ENCODE assay signal across 8 cellular contexts in the genomic region with DNA sequence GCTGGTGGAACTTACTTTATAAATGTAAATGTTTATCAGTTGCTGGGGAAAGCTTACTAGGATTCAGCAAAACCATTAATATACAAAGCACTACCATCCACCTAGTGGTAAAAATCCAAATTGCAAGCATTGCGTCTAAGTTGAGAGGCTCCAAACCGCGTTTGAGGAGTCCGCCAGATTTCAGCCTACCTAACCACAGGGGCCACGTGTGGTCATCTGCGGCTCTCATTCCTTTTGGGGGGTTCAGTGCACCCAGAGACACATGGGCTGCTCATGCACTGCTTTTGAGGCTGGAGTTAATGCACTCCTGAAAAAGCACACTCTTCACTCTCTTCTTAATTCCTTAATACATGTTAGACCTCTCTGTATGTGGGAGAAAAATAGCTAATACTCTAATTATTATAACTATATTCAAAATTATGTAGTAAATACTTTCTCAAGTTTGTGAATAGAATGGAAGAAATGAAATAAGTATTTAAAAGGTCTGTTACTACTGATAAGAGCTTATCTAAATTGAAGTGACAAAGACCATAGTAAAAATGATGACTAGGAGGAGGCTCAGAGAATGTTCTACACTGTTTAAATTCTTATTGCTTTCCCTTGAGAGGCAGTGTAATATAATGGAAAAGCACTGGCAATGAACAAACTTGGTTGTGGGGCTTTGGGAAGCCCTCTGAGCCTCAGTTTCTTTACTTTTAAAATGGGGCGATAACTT. TPM values are rescaled to one million over a fixed set of nuclear protein-coding genes. Genes with fewer than 3 reads are reported as not detected.
DNase-seq lines count a peak whose midpoint lies in the region; ATAC-seq and TF ChIP-seq lines count a peak whose summit lies in the region.

No MANE protein-coding gene starts in this region.

- no peaks in the 10 kb centered on the region for H3K9me3 ChIP-seq in colonic mucosa
- no peaks in the 10 kb centered on the region for H3K9me3 ChIP-seq in liver (ENCODE audit: control insufficient read depth in 4 of 4, low read length in 3 of 4)
- H3K9me3 ChIP-seq in thoracic aorta: no peaks in the 10 kb centered on the region

- intact Hi-C loops in colonic mucosa (cut with DNase I): no loop called here

- H3K36me3 ChIP-seq in colonic mucosa: no peaks in the 10 kb centered on the region
- no peaks in the 10 kb centered on the region for H3K36me3 ChIP-seq in liver (ENCODE audit: control insufficient read depth in 4 of 4, insufficient read depth in 3 of 4, low read depth in 1 of 4, low read length in 3 of 4)
- H3K36me3 ChIP-seq in thoracic aorta: no peaks in the 10 kb centered on the region

- no peak overlapping the region for H3K9ac ChIP-seq in colonic mucosa (ENCODE audit: low read depth in 2 of 2, low read length in 2 of 2)
- H3K9ac ChIP-seq in liver (ENCODE audit: low read depth in 1 of 2, low read length in 2 of 2): no peak overlapping the region

- DNase-seq in NCI-H128 (lab: John Stamatoyannopoulos, UW; ENCODE audit: unreplicated experiment) (peak; percentile 40), T-helper 9 cell (peak; percentile 1), colonic mucosa (peak; percentile 68), thoracic aorta (ENCODE audit: low spot score) (peak; percentile 9)

- no peaks in the 10 kb centered on the region for H3K4me1 ChIP-seq in colonic mucosa
- H3K4me1 ChIP-seq in liver (ENCODE audit: control insufficient read depth in 4 of 4, insufficient read depth in 4 of 4, low read length in 3 of 4): peaks cover 0 to 3% (median 1%) of the 10 kb centered on the region in 4 donors
- peaks cover 0 to 11% of the 10 kb centered on the region in 2 donors for H3K4me1 ChIP-seq in thoracic aorta (ENCODE audit: control insufficient read depth in 1 of 2, low read depth in 2 of 2)

- peak; percentile 84 to 88 for TF ChIP-seq RAD21 in liver (IDR thresholded peaks at IDR 0.05)

- 15% methylated on average over 7 of the region's 7 CpGs for WGBS in liver

- ATAC-seq in GM19372 (IDR thresholded peaks at IDR 0.05; ENCODE audit: low read depth, unreplicated experiment) (peak; percentile 25), thoracic aorta (ENCODE audit: insufficient number of reproducible peaks, low FRiP score, low read depth) (peak; percentile 51), GM21737 (IDR thresholded peaks at IDR 0.05; ENCODE audit: unreplicated experiment) (no peak)

- H3K27ac ChIP-seq in C4-2B (no peak overlapping the region), colonic mucosa (no peak overlapping the region), liver (ENCODE audit: low read depth in 1 of 2, low read length in 2 of 2) (no peak overlapping the region), thoracic aorta (no peak overlapping the region)

- H3K4me3 ChIP-seq in colonic mucosa (no peak overlapping the region), liver (ENCODE audit: low read depth in 1 of 3, low read length in 3 of 3) (no peak overlapping the region), thoracic aorta (peak overlapping the region; percentile 64)

- TF ChIP-seq CTCF in C4-2B (conservative IDR thresholded peaks at IDR 0.05): peak; percentile 90
- peak; percentile 89 for TF ChIP-seq CTCF in colonic mucosa (IDR thresholded peaks at IDR 0.05)
- TF ChIP-seq CTCF in liver (IDR thresholded peaks at IDR 0.05; ENCODE audit: low read depth, low read length, missing input control): peak; percentile 86
- peak; percentile 82 for TF ChIP-seq CTCF in thoracic aorta (IDR thresholded peaks at IDR 0.05)

- H3K27me3 ChIP-seq in colonic mucosa (no peaks in the 10 kb centered on the region), liver (ENCODE audit: control insufficient read depth in 4 of 4, insufficient read depth in 4 of 4, low read length in 3 of 4) (no peaks in the 10 kb centered on the region), thoracic aorta (replicated peaks; ENCODE audit: insufficient read depth) (no peaks in the 10 kb centered on the region)

TF ChIP-seq in liver, 16 proteins besides CTCF, POLR2A, EP300 and RAD21:
- TF ChIP-seq TAF1 (conservative IDR thresholded peaks at IDR 0.05) (no peak), MAX (IDR thresholded peaks at IDR 0.05) (no peak), ATF3 (IDR thresholded peaks at IDR 0.05) (no peak), NR2F2 (IDR thresholded peaks at IDR 0.05) (no peak), HNF4A (conservative IDR thresholded peaks at IDR 0.05) (no peak), YY1 (IDR thresholded peaks at IDR 0.05) (no peak), EGR1 (IDR thresholded peaks at IDR 0.05; ENCODE audit: low read depth in 2 of 2) (no peak), RXRA (IDR thresholded peaks at IDR 0.05) (no peak), SP1 (IDR thresholded peaks at IDR 0.05) (no peak), JUND (IDR thresholded peaks at IDR 0.05) (no peak), FOXA2 (IDR thresholded peaks at IDR 0.05) (no peak)
TF ChIP-seq in liver: peak in this region for 0.

RNA-seq across cellular contexts. Expression of gene MANSC4, which starts 41.4 kb away (rescaled TPM):
- total RNA-seq in colonic mucosa: not detected
- not detected for total RNA-seq in liver
- polyA plus RNA-seq in liver: not detected
- total RNA-seq in thoracic aorta: not detected

RNA-seq across cellular contexts. Expression of gene KLHL42, which starts 41.4 kb away (rescaled TPM):
- total RNA-seq in colonic mucosa (10 to 100 TPM; 16.5 to 20.1 TPM), liver (10 to 100 TPM in 1 of 2 donors, 1 to 10 TPM in 1; 8.8 to 13.4 TPM), thoracic aorta (100 to 1,000 TPM in 1 of 2 donors, 10 to 100 TPM in 1; 94.6 to 111 TPM)
- polyA plus RNA-seq in liver: 1 to 10 TPM; 3.6 to 4.1 TPM

Comparison
In these comparisons a context has a peak if more than half of its experiments do, and no peak if none do; other contexts are left out.
1. DNase-seq: peak in every context shown above with its lines; median percentile 68 in colonic mucosa; 40 in NCI-H128; 9 in thoracic aorta; 1 in T-helper 9 cell.
2. RNA of gene KLHL42, which starts 41.4 kb away (total RNA-seq): 94.6 to 111 TPM in thoracic aorta; 16.5 to 20.1 TPM in colonic mucosa and 8.8 to 13.4 TPM in liver; every median in the first group is over 4 times any median in the second.
3. Peak in every context shown above with its lines, with median percentiles within 50 percentile points of each other: CTCF ChIP-seq.